8 cellular contexts compared by ENCODE assay signal in genomic region chr5:124908603-124909451, GRCh38.
A peak's percentile ranks its signal among the peaks of the same experiment; 100 is the strongest.
DNase-seq lines count a peak whose midpoint lies in the region; ATAC-seq lines count a peak whose summit lies in the region.

No MANE protein-coding gene starts in this region.

- no peaks in the 10 kb centered on the region for H3K27me3 Mint-ChIP-seq in stimulated activated memory B cell treated with anti-CD40 and anti-IgM and Interleukin-4, amounts not matched to agents 10 μg/mL and 1 μg/mL and 100 μg/mL, for 72 hours
- H3K27me3 Mint-ChIP-seq in naive thymus-derived CD4-positive, alpha-beta T cell: peaks cover 0 to 4% (median 0%) of the 10 kb centered on the region in 5 donors

- H3K4me1 Mint-ChIP-seq in stimulated activated memory B cell treated with anti-CD40 and anti-IgM and Interleukin-4, amounts not matched to agents 10 μg/mL and 1 μg/mL and 100 μg/mL, for 72 hours: peaks cover 51% of the 10 kb centered on the region
- no peaks in the 10 kb centered on the region for H3K4me1 Mint-ChIP-seq in naive thymus-derived CD4-positive, alpha-beta T cell

- intact Hi-C loops in posterior vena cava (cut with DNase I): no loop called here
- intact Hi-C loops in naive thymus-derived CD4-positive, alpha-beta T cell (cut with micrococcal nuclease): no loop called here

- H3K27ac ChIP-seq in naive thymus-derived CD4-positive, alpha-beta T cell (ENCODE audit: low read depth, low read length): no peak overlapping the region

- CTCF ChIA-PET in naive thymus-derived CD4-positive, alpha-beta T cell (lab: Charles Lee): no interaction called here

- H3K27ac Mint-ChIP-seq in stimulated activated memory B cell treated with anti-CD40 and anti-IgM and Interleukin-4, amounts not matched to agents 10 μg/mL and 1 μg/mL and 100 μg/mL, for 72 hours: peak overlapping the region; percentile 58
- H3K27ac Mint-ChIP-seq in naive thymus-derived CD4-positive, alpha-beta T cell: no peak overlapping the region

- ATAC-seq in GM18517 (IDR thresholded peaks at IDR 0.05; ENCODE audit: unreplicated experiment) (peak; percentile 71), HG02623 (IDR thresholded peaks at IDR 0.05; ENCODE audit: unreplicated experiment) (peak; percentile 83)
- peak; percentile 78 for ATAC-seq in stimulated activated memory B cell treated with anti-CD40 and anti-IgM and Interleukin-4, amounts not matched to agents 10 μg/mL and 1 μg/mL and 100 μg/mL, for 72 hours
- ATAC-seq in naive thymus-derived CD4-positive, alpha-beta T cell: no peak

- no peaks in the 10 kb centered on the region for H3K36me3 ChIP-seq in naive thymus-derived CD4-positive, alpha-beta T cell (ENCODE audit: control insufficient read depth in 2 of 3, insufficient read depth in 3 of 3, low read length in 3 of 3)

- no peaks in the 10 kb centered on the region for H3K9me3 Mint-ChIP-seq in stimulated activated memory B cell treated with anti-CD40 and anti-IgM and Interleukin-4, amounts not matched to agents 10 μg/mL and 1 μg/mL and 100 μg/mL, for 72 hours
- peaks cover 0 to 3% (median 0%) of the 10 kb centered on the region in 11 donors for H3K9me3 Mint-ChIP-seq in naive thymus-derived CD4-positive, alpha-beta T cell

- H3K36me3 Mint-ChIP-seq in stimulated activated memory B cell treated with anti-CD40 and anti-IgM and Interleukin-4, amounts not matched to agents 10 μg/mL and 1 μg/mL and 100 μg/mL, for 72 hours: no peaks in the 10 kb centered on the region
- no peaks in the 10 kb centered on the region for H3K36me3 Mint-ChIP-seq in naive thymus-derived CD4-positive, alpha-beta T cell

- no peaks in the 10 kb centered on the region for H3K4me1 ChIP-seq in naive thymus-derived CD4-positive, alpha-beta T cell (ENCODE audit: control insufficient read depth in 2 of 2, insufficient read depth in 2 of 2, low read length in 2 of 2)

- no peak overlapping the region for H3K4me3 Mint-ChIP-seq in stimulated activated memory B cell treated with anti-CD40 and anti-IgM and Interleukin-4, amounts not matched to agents 10 μg/mL and 1 μg/mL and 100 μg/mL, for 72 hours
- no peak overlapping the region for H3K4me3 Mint-ChIP-seq in naive thymus-derived CD4-positive, alpha-beta T cell

- POLR2A ChIA-PET in naive thymus-derived CD4-positive, alpha-beta T cell (lab: Charles Lee): no interaction called here

- DNase-seq in NCI-H1417 (lab: John Stamatoyannopoulos, UW): peak in 2 of 3 experiments; percentile 59 to 91
- peak; percentile 67 for DNase-seq in dermis blood vessel endothelial cell
- DNase-seq in posterior vena cava (ENCODE audit: low spot score): no peak
- DNase-seq in naive thymus-derived CD4-positive, alpha-beta T cell: no peak
- DNase-seq in hepatic stellate cell (ENCODE audit: low spot score): no peak

- no peak overlapping the region for H3K4me3 ChIP-seq in naive thymus-derived CD4-positive, alpha-beta T cell (ENCODE audit: low read length)

- H3K9me3 ChIP-seq in naive thymus-derived CD4-positive, alpha-beta T cell (ENCODE audit: control insufficient read depth in 2 of 3, low read length in 3 of 3): no peaks in the 10 kb centered on the region

- H3K27me3 ChIP-seq in naive thymus-derived CD4-positive, alpha-beta T cell (ENCODE audit: control insufficient read depth in 2 of 2, insufficient read depth in 2 of 2, low read length in 2 of 2): no peaks in the 10 kb centered on the region

Comparison
In these comparisons a context has a peak if more than half of its experiments do, and no peak if none do; other contexts are left out.
1. DNase-seq: peak in NCI-H1417 (2 of 3) and dermis blood vessel endothelial cell (single experiment); none in posterior vena cava (single experiment), naive thymus-derived CD4-positive, alpha-beta T cell (0 of 9) and hepatic stellate cell (single experiment).